34 cellular contexts compared by ENCODE assay signal in the genomic region with DNA sequence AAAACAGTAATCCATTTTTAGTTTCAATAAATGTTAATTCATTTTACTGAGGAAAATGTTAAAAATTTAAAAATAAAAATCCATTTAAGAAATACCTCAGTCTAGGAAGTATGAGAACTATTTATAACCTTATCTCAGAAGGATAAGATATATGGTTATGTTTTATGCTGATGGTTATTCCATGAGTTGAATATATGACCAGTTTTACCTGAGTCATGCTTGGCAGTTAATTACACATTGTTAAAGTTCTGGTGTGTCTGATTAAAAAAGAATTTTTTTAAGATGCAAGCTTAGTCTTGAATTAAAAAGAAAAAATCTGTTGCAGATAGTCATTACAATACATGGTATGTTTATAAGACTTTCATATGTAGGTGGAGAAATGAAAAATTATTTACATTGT.
"Had no signal": no experiment of that assay in that cellular context is flagged by ENCODE, and none has a peak within 500 bp of the region (broad histone marks: within the 10 kb centered on the region; RNA-seq: fewer than 3 reads in every experiment).

No MANE protein-coding gene starts in this region.

- H3K36me3 ChIP-seq: adrenal gland, MG63 had no signal

- H3K27ac ChIP-seq: adrenal gland, PC-9, VCaP had no signal

- DNase-seq: activated B cell treated with CpG ODN at 0.5 μM for 24 hours; activated CD4-positive, alpha-beta memory T cell treated with anti-CD3 and anti-CD28 coated beads for 36 hours; activated CD4-positive, alpha-beta T cell treated with anti-CD3 and anti-CD28 coated beads for 4 hours; activated CD4-positive, alpha-beta T cell treated with anti-CD3 and anti-CD28 coated beads, Interleukin-2, amount 50 U/mL, for 1 hour; activated CD4-positive, CD25-positive, alpha-beta regulatory T cell treated with anti-CD3 and anti-CD28 coated beads, Interleukin-2, amount 50 U/mL, for 72 hours; activated CD8-positive, alpha-beta memory T cell treated with anti-CD3 and anti-CD28 coated beads, Interleukin-2, amount 50 U/mL, for 4 hours; activated gamma-delta T cell treated with Interleukin-2 at 50 U/mL for 16 hours; activated naive CD4-positive, alpha-beta T cell treated with anti-CD3 and anti-CD28 coated beads for 36 hours; activated T-cell treated with anti-CD3 and anti-CD28 coated beads for 4 hours; activated T-cell treated with anti-CD3 and anti-CD28 coated beads, Interleukin-2, amount 50 U/mL, for 4 hours; adrenal gland; anterior cingulate cortex; caudate nucleus; cerebellar nuclear complex; MG63; NCI-H1048; NCI-H1105 treated with DMSO at 0.1 percent for 48 hours; NCI-H1436; NCI-H1694; NCI-H1930; NCI-H2081 treated with DMSO at 0.1 percent for 48 hours; NCI-H345; NCI-H526; NCI-H748 treated with DMSO at 0.1 percent for 48 hours; NK-92 treated with Interleukin-12 subunit alpha and Interleukin-12 subunit beta, amount 100 ng/mL, for 24 hours; PC-9; Right ventricle myocardium superior; SW 1271; T-helper 1 cell; T-helper 2 cell; T-helper 9 cell had no signal

- ATAC-seq: activated naive CD4-positive, alpha-beta T cell treated with anti-CD3 and anti-CD28 coated beads, Interleukin-2, amount 50 U/mL, for 72 hours; activated T-cell treated with anti-CD3 and anti-CD28 coated beads, Interleukin-2, amount 50 U/mL, for 4 hours had no signal

- H3K4me1 ChIP-seq: adrenal gland had no signal

- H3K27me3 ChIP-seq: MG63 had no signal

- H3K4me3 ChIP-seq: adrenal gland, MG63, PC-9 had no signal

- H3K9me3 ChIP-seq: adrenal gland, MG63 had no signal

- FAIRE-seq: bronchial epithelial cell had no signal
